In genomic region chr3:187777331-187778046, GRCh38 we compare ENCODE assay signal across 8 cellular contexts.
DNase-seq lines count a peak whose midpoint lies in the region; ATAC-seq and TF ChIP-seq lines count a peak whose summit lies in the region.

No MANE protein-coding gene starts in this region.

- no peaks in the 10 kb centered on the region for H3K27me3 Mint-ChIP-seq in T-helper 1 cell treated with Interleukin-12 subunit alpha and Interleukin-12 subunit beta and Interleukin-4 antibody, amounts not matched to agents 30 μg/mL and 1 μg/mL, for 36 hours (ENCODE audit: low read depth)

- peak overlapping the region; percentile 57 for H3K4me3 Mint-ChIP-seq in T-helper 1 cell treated with Interleukin-12 subunit alpha and Interleukin-12 subunit beta and Interleukin-4 antibody, amounts not matched to agents 30 μg/mL and 1 μg/mL, for 36 hours

- peak overlapping the region; percentile 76 for H3K27ac ChIP-seq in epithelial cell of prostate

- ATAC-seq in HG03064 (IDR thresholded peaks at IDR 0.05; ENCODE audit: low read depth, unreplicated experiment) = peak; percentile 49
- peak; percentile 93 for ATAC-seq in stimulated activated naive CD8-positive, alpha-beta T cell treated with anti-CD3 and anti-CD28 coated beads, Interleukin-15, Interleukin-2, amounts not matched to agents 100 U/mL and 50 U/mL, for 24 hours

- H3K4me1 Mint-ChIP-seq in T-helper 1 cell treated with Interleukin-12 subunit alpha and Interleukin-12 subunit beta and Interleukin-4 antibody, amounts not matched to agents 30 μg/mL and 1 μg/mL, for 36 hours (ENCODE audit: low read depth) = peaks cover 44% of the 10 kb centered on the region

- DNase-seq in GM06990 (ENCODE audit: extremely low read depth, insufficient read length) (peak; percentile 61), epithelial cell of prostate (ENCODE audit: low read depth, low spot score) (peak; percentile 62), hepatic stellate cell (ENCODE audit: low spot score) (no peak), NCI-H226 (no peak), cerebellar cortex (ENCODE audit: low spot score) (no peak)
- DNase-seq in stimulated activated naive CD8-positive, alpha-beta T cell treated with anti-CD3 and anti-CD28 coated beads, Interleukin-15, Interleukin-2, amounts not matched to agents 100 U/mL and 50 U/mL, for 24 hours = peak; percentile 41

- no peaks in the 10 kb centered on the region for H3K27me3 ChIP-seq in GM06990 (replicated peaks; ENCODE audit: control insufficient read depth, insufficient read depth, low read length)

- no peak overlapping the region for H3K4me3 ChIP-seq in GM06990 (replicated peaks; ENCODE audit: low read depth, low read length)

- no peak for TF ChIP-seq CTCF in GM06990 (IDR thresholded peaks at IDR 0.05; ENCODE audit: insufficient read depth, low read length, poor library complexity, severe bottlenecking)

- H3K9me3 Mint-ChIP-seq in T-helper 1 cell treated with Interleukin-12 subunit alpha and Interleukin-12 subunit beta and Interleukin-4 antibody, amounts not matched to agents 30 μg/mL and 1 μg/mL, for 36 hours = no peaks in the 10 kb centered on the region

- H3K36me3 Mint-ChIP-seq in T-helper 1 cell treated with Interleukin-12 subunit alpha and Interleukin-12 subunit beta and Interleukin-4 antibody, amounts not matched to agents 30 μg/mL and 1 μg/mL, for 36 hours (ENCODE audit: low read depth) = peaks cover 12% of the 10 kb centered on the region

- no peaks in the 10 kb centered on the region for H3K36me3 ChIP-seq in GM06990 (ENCODE audit: control insufficient read depth, insufficient read depth, low read length)

- H3K27ac Mint-ChIP-seq in T-helper 1 cell treated with Interleukin-12 subunit alpha and Interleukin-12 subunit beta and Interleukin-4 antibody, amounts not matched to agents 30 μg/mL and 1 μg/mL, for 36 hours = peak overlapping the region; percentile 87

Comparison
In these comparisons a context has a peak if more than half of its experiments do, and no peak if none do; other contexts are left out.
1. DNase-seq: peak in GM06990 (single experiment), epithelial cell of prostate (single experiment) and stimulated activated naive CD8-positive, alpha-beta T cell treated with anti-CD3 and anti-CD28 coated beads, Interleukin-15, Interleukin-2, amounts not matched to agents 100 U/mL and 50 U/mL, for 24 hours (single experiment); none in hepatic stellate cell (single experiment), NCI-H226 (single experiment) and cerebellar cortex (single experiment).